Comparison of ENCODE assay signal across 10 cellular contexts in genomic region chr10:123241391-123242141, GRCh38.
DNase-seq lines count a peak whose midpoint lies in the region; ATAC-seq and TF ChIP-seq lines count a peak whose summit lies in the region.
"Had no signal": no experiment of that assay in that cellular context is flagged by ENCODE, and none has a peak within 500 bp of the region (broad histone marks: within the 10 kb centered on the region; RNA-seq: fewer than 3 reads in every experiment).

No MANE protein-coding gene starts in this region.

- H3K4me1 ChIP-seq in psoas muscle (no peaks in the 10 kb centered on the region), endodermal cell (ENCODE audit: control insufficient read depth, insufficient read depth, low read length) (no peaks in the 10 kb centered on the region)
- H3K4me1 ChIP-seq: heart right ventricle had no signal

- TF ChIP-seq CTCF in psoas muscle (IDR thresholded peaks at IDR 0.05), result no peak
- TF ChIP-seq CTCF in endodermal cell (conservative IDR thresholded peaks at IDR 0.05), result no peak

- DNase-seq in SW480 (ENCODE audit: low spot score) (peak; percentile 6), psoas muscle (no peak), SHP77 (lab: John Stamatoyannopoulos, UW) (no peak), NCI-H1694 treated with DMSO at 0.1 percent for 48 hours (lab: John Stamatoyannopoulos, UW) (no peak), endodermal cell (no peak)
- peak; percentile 34 for DNase-seq in activated naive CD4-positive, alpha-beta T cell treated with anti-CD3 and anti-CD28 coated beads, Interleukin-2, amount 50 U/mL, for 16 hours
- DNase-seq in stimulated activated effector memory CD8-positive, alpha-beta T cell treated with anti-CD3 and anti-CD28 coated beads, Interleukin-12 subunit alpha, Interleukin-12 subunit beta, amount 100 ng/mL, for 72 hours (ENCODE audit: low spot score in 2 of 2), result peak in 1 of 2 donors; percentile 52
- DNase-seq: heart right ventricle, NCI-H1092 treated with DMSO at 0.1 percent for 48 hours had no signal

- H3K4me3 ChIP-seq in psoas muscle (no peak overlapping the region), endodermal cell (ENCODE audit: low read length) (no peak overlapping the region)
- H3K4me3 ChIP-seq: heart right ventricle had no signal

- peaks cover 8% of the 10 kb centered on the region for H3K27me3 Mint-ChIP-seq in endodermal cell (ENCODE audit: insufficient read depth)

- peak overlapping the region; percentile 7 for H3K4me3 Mint-ChIP-seq in stimulated activated effector memory CD8-positive, alpha-beta T cell treated with anti-CD3 and anti-CD28 coated beads, Interleukin-12 subunit alpha, Interleukin-12 subunit beta, amount 100 ng/mL, for 72 hours
- no peak overlapping the region for H3K4me3 Mint-ChIP-seq in endodermal cell

- H3K36me3 ChIP-seq in psoas muscle (ENCODE audit: insufficient read depth in 1 of 2, low read depth in 1 of 2) (no peaks in the 10 kb centered on the region), endodermal cell (ENCODE audit: control insufficient read depth, insufficient read depth, low read length) (no peaks in the 10 kb centered on the region)
- H3K36me3 ChIP-seq: heart right ventricle had no signal

- no peaks in the 10 kb centered on the region for H3K9me3 Mint-ChIP-seq in stimulated activated effector memory CD8-positive, alpha-beta T cell treated with anti-CD3 and anti-CD28 coated beads, Interleukin-12 subunit alpha, Interleukin-12 subunit beta, amount 100 ng/mL, for 72 hours
- H3K9me3 Mint-ChIP-seq in endodermal cell, result no peaks in the 10 kb centered on the region

- no peak overlapping the region for H3K9ac ChIP-seq in endodermal cell (ENCODE audit: extremely low read depth, low read length, poor library complexity, severe bottlenecking)

- peak; percentile 63 for ATAC-seq in GM21515 (IDR thresholded peaks at IDR 0.05; ENCODE audit: unreplicated experiment)
- peak; percentile 71 for ATAC-seq in stimulated activated effector memory CD8-positive, alpha-beta T cell treated with anti-CD3 and anti-CD28 coated beads, Interleukin-12 subunit alpha, Interleukin-12 subunit beta, amount 100 ng/mL, for 72 hours
- no peak for ATAC-seq in psoas muscle
- ATAC-seq: heart right ventricle had no signal

- intact Hi-C loops in psoas muscle (cut with DNase I), result no loop called here

- 72 to 79% (median 75%) methylated on average over 7 of the region's 7 CpGs for WGBS in psoas muscle, 3 donors
- WGBS in endodermal cell (ENCODE audit: insufficient coverage in 1 of 2, insufficient read length in 1 of 2), 2 experiments, result 91 to 92% methylated on average over 6 to 7 of the region's 7 CpGs

- H3K36me3 Mint-ChIP-seq in stimulated activated effector memory CD8-positive, alpha-beta T cell treated with anti-CD3 and anti-CD28 coated beads, Interleukin-12 subunit alpha, Interleukin-12 subunit beta, amount 100 ng/mL, for 72 hours, result no peaks in the 10 kb centered on the region
- H3K36me3 Mint-ChIP-seq in endodermal cell (ENCODE audit: low read depth), result no peaks in the 10 kb centered on the region

- H3K9me3 ChIP-seq in psoas muscle, result no peaks in the 10 kb centered on the region
- H3K9me3 ChIP-seq in endodermal cell (ENCODE audit: control insufficient read depth, low read length), result no peaks in the 10 kb centered on the region
- H3K9me3 ChIP-seq: heart right ventricle had no signal

- H3K27ac Mint-ChIP-seq in stimulated activated effector memory CD8-positive, alpha-beta T cell treated with anti-CD3 and anti-CD28 coated beads, Interleukin-12 subunit alpha, Interleukin-12 subunit beta, amount 100 ng/mL, for 72 hours, result peak overlapping the region; percentile 89
- H3K27ac Mint-ChIP-seq in endodermal cell, result no peak overlapping the region

- peaks cover 20% of the 10 kb centered on the region for H3K4me1 Mint-ChIP-seq in stimulated activated effector memory CD8-positive, alpha-beta T cell treated with anti-CD3 and anti-CD28 coated beads, Interleukin-12 subunit alpha, Interleukin-12 subunit beta, amount 100 ng/mL, for 72 hours
- H3K4me1 Mint-ChIP-seq in endodermal cell, result peaks cover 6% of the 10 kb centered on the region

- no peaks in the 10 kb centered on the region for H3K27me3 ChIP-seq in psoas muscle (ENCODE audit: insufficient read depth in 3 of 3, low read length in 2 of 3)
- no peaks in the 10 kb centered on the region for H3K27me3 ChIP-seq in endodermal cell (ENCODE audit: control insufficient read depth, insufficient read depth, low read length, poor library complexity, severe bottlenecking)
- H3K27me3 ChIP-seq: heart right ventricle had no signal

- no peak overlapping the region for H3K27ac ChIP-seq in psoas muscle
- H3K27ac ChIP-seq in endodermal cell (ENCODE audit: low read depth, low read length), result no peak overlapping the region

Comparison
In these comparisons a context has a peak if more than half of its experiments do, and no peak if none do; other contexts are left out.
1. ATAC-seq: peak in GM21515 (single experiment) and stimulated activated effector memory CD8-positive, alpha-beta T cell treated with anti-CD3 and anti-CD28 coated beads, Interleukin-12 subunit alpha, Interleukin-12 subunit beta, amount 100 ng/mL, for 72 hours (single experiment); none in psoas muscle (0 of 4).
2. DNase-seq: peak in SW480 (single experiment) and activated naive CD4-positive, alpha-beta T cell treated with anti-CD3 and anti-CD28 coated beads, Interleukin-2, amount 50 U/mL, for 16 hours (single experiment); none in psoas muscle (0 of 2), SHP77 (0 of 2), NCI-H1694 treated with DMSO at 0.1 percent for 48 hours (single experiment) and endodermal cell (single experiment).